In the genomic region with DNA sequence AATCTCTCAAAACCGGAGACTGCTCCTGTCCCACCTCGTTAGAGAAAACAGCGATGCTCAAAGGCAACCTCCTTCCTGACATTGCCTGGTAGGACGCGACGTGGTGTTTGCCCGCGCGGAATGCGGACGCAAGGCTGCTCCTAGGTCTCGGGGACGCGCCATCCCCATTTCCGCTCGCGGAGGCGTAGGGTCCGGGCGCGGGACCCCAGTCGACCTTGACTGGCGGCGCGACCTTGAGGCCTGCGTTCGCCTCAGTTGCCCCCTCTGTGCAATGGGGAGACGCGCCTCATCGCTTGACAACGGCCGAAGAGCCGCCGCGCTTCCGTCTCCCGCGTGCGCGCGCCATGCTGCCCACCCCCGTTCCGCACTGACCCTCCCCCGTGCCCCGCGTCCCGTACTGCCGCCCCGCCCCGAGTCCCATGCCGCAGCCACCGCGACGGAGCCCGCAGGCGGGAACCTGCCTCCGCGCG, we compare ENCODE assay signal across 1 cellular context.
TF ChIP-seq lines count a peak whose summit lies in the region.

No MANE protein-coding gene starts in this region.

TF ChIP-seq in H1, 55 proteins besides CTCF, POLR2A, EP300 and RAD21 (continued from another document):
- TF ChIP-seq, protein P1, sequence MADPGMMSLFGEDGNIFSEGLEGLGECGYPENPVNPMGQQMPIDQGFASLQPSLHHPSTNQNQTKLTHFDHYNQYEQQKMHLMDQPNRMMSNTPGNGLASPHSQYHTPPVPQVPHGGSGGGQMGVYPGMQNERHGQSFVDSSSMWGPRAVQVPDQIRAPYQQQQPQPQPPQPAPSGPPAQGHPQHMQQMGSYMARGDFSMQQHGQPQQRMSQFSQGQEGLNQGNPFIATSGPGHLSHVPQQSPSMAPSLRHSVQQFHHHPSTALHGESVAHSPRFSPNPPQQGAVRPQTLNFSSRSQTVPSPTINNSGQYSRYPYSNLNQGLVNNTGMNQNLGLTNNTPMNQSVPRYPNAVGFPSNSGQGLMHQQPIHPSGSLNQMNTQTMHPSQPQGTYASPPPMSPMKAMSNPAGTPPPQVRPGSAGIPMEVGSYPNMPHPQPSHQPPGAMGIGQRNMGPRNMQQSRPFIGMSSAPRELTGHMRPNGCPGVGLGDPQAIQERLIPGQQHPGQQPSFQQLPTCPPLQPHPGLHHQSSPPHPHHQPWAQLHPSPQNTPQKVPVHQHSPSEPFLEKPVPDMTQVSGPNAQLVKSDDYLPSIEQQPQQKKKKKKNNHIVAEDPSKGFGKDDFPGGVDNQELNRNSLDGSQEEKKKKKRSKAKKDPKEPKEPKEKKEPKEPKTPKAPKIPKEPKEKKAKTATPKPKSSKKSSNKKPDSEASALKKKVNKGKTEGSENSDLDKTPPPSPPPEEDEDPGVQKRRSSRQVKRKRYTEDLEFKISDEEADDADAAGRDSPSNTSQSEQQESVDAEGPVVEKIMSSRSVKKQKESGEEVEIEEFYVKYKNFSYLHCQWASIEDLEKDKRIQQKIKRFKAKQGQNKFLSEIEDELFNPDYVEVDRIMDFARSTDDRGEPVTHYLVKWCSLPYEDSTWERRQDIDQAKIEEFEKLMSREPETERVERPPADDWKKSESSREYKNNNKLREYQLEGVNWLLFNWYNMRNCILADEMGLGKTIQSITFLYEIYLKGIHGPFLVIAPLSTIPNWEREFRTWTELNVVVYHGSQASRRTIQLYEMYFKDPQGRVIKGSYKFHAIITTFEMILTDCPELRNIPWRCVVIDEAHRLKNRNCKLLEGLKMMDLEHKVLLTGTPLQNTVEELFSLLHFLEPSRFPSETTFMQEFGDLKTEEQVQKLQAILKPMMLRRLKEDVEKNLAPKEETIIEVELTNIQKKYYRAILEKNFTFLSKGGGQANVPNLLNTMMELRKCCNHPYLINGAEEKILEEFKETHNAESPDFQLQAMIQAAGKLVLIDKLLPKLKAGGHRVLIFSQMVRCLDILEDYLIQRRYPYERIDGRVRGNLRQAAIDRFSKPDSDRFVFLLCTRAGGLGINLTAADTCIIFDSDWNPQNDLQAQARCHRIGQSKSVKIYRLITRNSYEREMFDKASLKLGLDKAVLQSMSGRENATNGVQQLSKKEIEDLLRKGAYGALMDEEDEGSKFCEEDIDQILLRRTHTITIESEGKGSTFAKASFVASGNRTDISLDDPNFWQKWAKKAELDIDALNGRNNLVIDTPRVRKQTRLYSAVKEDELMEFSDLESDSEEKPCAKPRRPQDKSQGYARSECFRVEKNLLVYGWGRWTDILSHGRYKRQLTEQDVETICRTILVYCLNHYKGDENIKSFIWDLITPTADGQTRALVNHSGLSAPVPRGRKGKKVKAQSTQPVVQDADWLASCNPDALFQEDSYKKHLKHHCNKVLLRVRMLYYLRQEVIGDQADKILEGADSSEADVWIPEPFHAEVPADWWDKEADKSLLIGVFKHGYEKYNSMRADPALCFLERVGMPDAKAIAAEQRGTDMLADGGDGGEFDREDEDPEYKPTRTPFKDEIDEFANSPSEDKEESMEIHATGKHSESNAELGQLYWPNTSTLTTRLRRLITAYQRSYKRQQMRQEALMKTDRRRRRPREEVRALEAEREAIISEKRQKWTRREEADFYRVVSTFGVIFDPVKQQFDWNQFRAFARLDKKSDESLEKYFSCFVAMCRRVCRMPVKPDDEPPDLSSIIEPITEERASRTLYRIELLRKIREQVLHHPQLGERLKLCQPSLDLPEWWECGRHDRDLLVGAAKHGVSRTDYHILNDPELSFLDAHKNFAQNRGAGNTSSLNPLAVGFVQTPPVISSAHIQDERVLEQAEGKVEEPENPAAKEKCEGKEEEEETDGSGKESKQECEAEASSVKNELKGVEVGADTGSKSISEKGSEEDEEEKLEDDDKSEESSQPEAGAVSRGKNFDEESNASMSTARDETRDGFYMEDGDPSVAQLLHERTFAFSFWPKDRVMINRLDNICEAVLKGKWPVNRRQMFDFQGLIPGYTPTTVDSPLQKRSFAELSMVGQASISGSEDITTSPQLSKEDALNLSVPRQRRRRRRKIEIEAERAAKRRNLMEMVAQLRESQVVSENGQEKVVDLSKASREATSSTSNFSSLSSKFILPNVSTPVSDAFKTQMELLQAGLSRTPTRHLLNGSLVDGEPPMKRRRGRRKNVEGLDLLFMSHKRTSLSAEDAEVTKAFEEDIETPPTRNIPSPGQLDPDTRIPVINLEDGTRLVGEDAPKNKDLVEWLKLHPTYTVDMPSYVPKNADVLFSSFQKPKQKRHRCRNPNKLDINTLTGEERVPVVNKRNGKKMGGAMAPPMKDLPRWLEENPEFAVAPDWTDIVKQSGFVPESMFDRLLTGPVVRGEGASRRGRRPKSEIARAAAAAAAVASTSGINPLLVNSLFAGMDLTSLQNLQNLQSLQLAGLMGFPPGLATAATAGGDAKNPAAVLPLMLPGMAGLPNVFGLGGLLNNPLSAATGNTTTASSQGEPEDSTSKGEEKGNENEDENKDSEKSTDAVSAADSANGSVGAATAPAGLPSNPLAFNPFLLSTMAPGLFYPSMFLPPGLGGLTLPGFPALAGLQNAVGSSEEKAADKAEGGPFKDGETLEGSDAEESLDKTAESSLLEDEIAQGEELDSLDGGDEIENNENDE (IDR thresholded peaks at IDR 0.05; ENCODE audit: insufficient replicate concordance, low read length), result no peak
- TF ChIP-seq HDAC6 (IDR thresholded peaks at IDR 0.05; ENCODE audit: low read depth, low read length) (no peak), KDM1A (IDR thresholded peaks at IDR 0.05; ENCODE audit: borderline replicate concordance, low read length) (peak; percentile 100), TAF7 (optimal IDR thresholded peaks at IDR 0.05; ENCODE audit: borderline replicate concordance, low read depth, low read length) (no peak), JUN (IDR thresholded peaks at IDR 0.05; ENCODE audit: low read depth, low read length) (no peak), PHF8 (conservative IDR thresholded peaks at IDR 0.05; ENCODE audit: low read depth, low read length) (peak; percentile 82; the same call in 1 of the 2 replicates), SIX5 (IDR thresholded peaks at IDR 0.05; ENCODE audit: low read depth, low read length) (no peak), ASH2L (IDR thresholded peaks at IDR 0.05; ENCODE audit: low read length) (peak; percentile 90), SIRT6 (IDR thresholded peaks at IDR 0.05; ENCODE audit: low read length) (no peak), SP4 (IDR thresholded peaks at IDR 0.05; ENCODE audit: low read length) (0 out of 2 replicates have a peak, but pooled peaks have one; percentile 1), BCL11A (IDR thresholded peaks at IDR 0.05; ENCODE audit: low read depth in 2 of 2, low read length in 2 of 2) (no peak), POU5F1 (IDR thresholded peaks at IDR 0.05; ENCODE audit: low read depth, low read length) (no peak), NANOG (IDR thresholded peaks at IDR 0.05; ENCODE audit: insufficient read depth, low read depth, low read length, poor library complexity, severe bottlenecking) (no peak), MAX (IDR thresholded peaks at IDR 0.05) (peak; percentile 86), TEAD4 (IDR thresholded peaks at IDR 0.05; ENCODE audit: low read depth, low read length) (peak; percentile 91), RBBP5 (IDR thresholded peaks at IDR 0.05; ENCODE audit: borderline replicate concordance, low read depth, low read length) (0 out of 2 replicates have a peak, but pooled peaks have one; percentile 53), TCF12 (IDR thresholded peaks at IDR 0.05; ENCODE audit: low read depth, low read length) (0 out of 2 replicates have a peak, but pooled peaks have one; percentile 16), SAP30 (IDR thresholded peaks at IDR 0.05; ENCODE audit: insufficient read depth, insufficient replicate concordance, low read length) (no peak), ZNF274 (IDR thresholded peaks at IDR 0.05; ENCODE audit: borderline replicate concordance, extremely low read depth, low read length) (no peak), YY1 (IDR thresholded peaks at IDR 0.05; ENCODE audit: low read depth, low read length) (no peak), SIN3A (conservative IDR thresholded peaks at IDR 0.05 in 1 of 2, IDR thresholded peaks at IDR 0.05 in 1 of 2; ENCODE audit: low read depth in 1 of 2, low read length in 2 of 2) (peak in 1 of 2 experiments; percentile 62; a peak in 2 of 4 replicates), CHD1 (IDR thresholded peaks at IDR 0.05; ENCODE audit: low read depth, low read length) (0 out of 2 replicates have a peak, but pooled peaks have one; percentile 47), GABPA (IDR thresholded peaks at IDR 0.05; ENCODE audit: borderline replicate concordance, insufficient read depth, low read length) (no peak), RFX5 (IDR thresholded peaks at IDR 0.05; ENCODE audit: borderline replicate concordance, low read depth, low read length) (no peak), EZH2 (IDR thresholded peaks at IDR 0.05; ENCODE audit: low read depth, low read length, severe bottlenecking) (no peak), SP2 (IDR thresholded peaks at IDR 0.05; ENCODE audit: low read length) (no peak), HDAC2 (IDR thresholded peaks at IDR 0.05; ENCODE audit: borderline replicate concordance in 1 of 2, low read depth in 2 of 2, low read length in 2 of 2) (peak in 1 of 2 experiments; percentile 99; a peak in 2 of 4 replicates), CHD2 (IDR thresholded peaks at IDR 0.05; ENCODE audit: low read length) (no peak), POLR2AphosphoS5 (IDR thresholded peaks at IDR 0.05; ENCODE audit: low read depth, low read length) (peak; percentile 88; the same call in 1 of the 2 replicates), CBX5 (IDR thresholded peaks at IDR 0.05; ENCODE audit: low read depth, low read length) (no peak), BRCA1 (IDR thresholded peaks at IDR 0.05; ENCODE audit: low read depth, low read length) (no peak), RNF2 (IDR thresholded peaks at IDR 0.05; ENCODE audit: borderline replicate concordance, low read depth, low read length, missing control alignments, poor library complexity, severe bottlenecking) (no peak), SRF (IDR thresholded peaks at IDR 0.05; ENCODE audit: low read depth, low read length) (no peak), CTBP2 (IDR thresholded peaks at IDR 0.05; ENCODE audit: borderline replicate concordance, insufficient read depth, insufficient read length, low read length) (no peak), MAFK (IDR thresholded peaks at IDR 0.05; ENCODE audit: low read depth, low read length) (no peak), FOSL1 (IDR thresholded peaks at IDR 0.05; ENCODE audit: insufficient read depth, low read depth, low read length) (no peak), JUND (IDR thresholded peaks at IDR 0.05; ENCODE audit: low read length) (no peak), RXRA (IDR thresholded peaks at IDR 0.05; ENCODE audit: insufficient read depth, low read depth, low read length) (no peak), CBX8 (IDR thresholded peaks at IDR 0.05; ENCODE audit: borderline replicate concordance, low read depth, low read length) (no peak), GTF2F1 (IDR thresholded peaks at IDR 0.05; ENCODE audit: borderline replicate concordance, low read depth, low read length) (no peak), BACH1 (IDR thresholded peaks at IDR 0.05; ENCODE audit: low read length) (peak; percentile 45; the same call in 1 of the 2 replicates), SP1 (IDR thresholded peaks at IDR 0.05; ENCODE audit: low read depth, low read length) (no peak), USF2 (IDR thresholded peaks at IDR 0.05; ENCODE audit: low read length) (no peak), EGR1 (IDR thresholded peaks at IDR 0.05; ENCODE audit: borderline replicate concordance, low read depth, low read length) (no peak), NRF1 (IDR thresholded peaks at IDR 0.05; ENCODE audit: low read depth, low read length) (no peak), CREB1 (IDR thresholded peaks at IDR 0.05) (peak; percentile 53; the same call in 1 of the 2 replicates), KDM5A (IDR thresholded peaks at IDR 0.05; ENCODE audit: low read length) (no peak), TAF1 (IDR thresholded peaks at IDR 0.05; ENCODE audit: low read depth, low read length) (no peak; the same call in 1 of the 2 replicates), KDM4A (IDR thresholded peaks at IDR 0.05; ENCODE audit: low read depth, low read length, severe bottlenecking) (peak; percentile 65), TBP (IDR thresholded peaks at IDR 0.05; ENCODE audit: low read depth, low read length) (peak; percentile 66; the same call in 1 of the 2 replicates)
- TF ChIP-seq, protein P2, sequence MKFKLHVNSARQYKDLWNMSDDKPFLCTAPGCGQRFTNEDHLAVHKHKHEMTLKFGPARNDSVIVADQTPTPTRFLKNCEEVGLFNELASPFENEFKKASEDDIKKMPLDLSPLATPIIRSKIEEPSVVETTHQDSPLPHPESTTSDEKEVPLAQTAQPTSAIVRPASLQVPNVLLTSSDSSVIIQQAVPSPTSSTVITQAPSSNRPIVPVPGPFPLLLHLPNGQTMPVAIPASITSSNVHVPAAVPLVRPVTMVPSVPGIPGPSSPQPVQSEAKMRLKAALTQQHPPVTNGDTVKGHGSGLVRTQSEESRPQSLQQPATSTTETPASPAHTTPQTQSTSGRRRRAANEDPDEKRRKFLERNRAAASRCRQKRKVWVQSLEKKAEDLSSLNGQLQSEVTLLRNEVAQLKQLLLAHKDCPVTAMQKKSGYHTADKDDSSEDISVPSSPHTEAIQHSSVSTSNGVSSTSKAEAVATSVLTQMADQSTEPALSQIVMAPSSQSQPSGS (IDR thresholded peaks at IDR 0.05; ENCODE audit: low read length), result no peak
- TF ChIP-seq, protein P3, sequence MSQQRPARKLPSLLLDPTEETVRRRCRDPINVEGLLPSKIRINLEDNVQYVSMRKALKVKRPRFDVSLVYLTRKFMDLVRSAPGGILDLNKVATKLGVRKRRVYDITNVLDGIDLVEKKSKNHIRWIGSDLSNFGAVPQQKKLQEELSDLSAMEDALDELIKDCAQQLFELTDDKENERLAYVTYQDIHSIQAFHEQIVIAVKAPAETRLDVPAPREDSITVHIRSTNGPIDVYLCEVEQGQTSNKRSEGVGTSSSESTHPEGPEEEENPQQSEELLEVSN (IDR thresholded peaks at IDR 0.05), result peak; percentile 97
